Comparison of ENCODE assay signal across 8 cellular contexts in genomic region chr3:194685723-194686413, GRCh38. TPM values are rescaled to one million over a fixed set of nuclear protein-coding genes. Genes with fewer than 3 reads are reported as not detected.
DNase-seq lines count a peak whose midpoint lies in the region; ATAC-seq, FAIRE-seq and TF ChIP-seq lines count a peak whose summit lies in the region.

FAM43A (plus strand) TSS chr3:194685883; CDS start chr3:194686827, 944 bp downstream.

- DNase-seq in CD8-positive, alpha-beta memory T cell, result peak; percentile 22 to 81 (median 68)
- peak; percentile 95 for DNase-seq in MM.1S
- DNase-seq in SJSA1 (ENCODE audit: low read depth in 1 of 2, low spot score in 2 of 2), result peak; percentile 93 to 95
- DNase-seq in activated naive CD4-positive, alpha-beta T cell treated with anti-CD3 and anti-CD28 coated beads for 36 hours, result peak; percentile 74
- DNase-seq in frontal cortex (ENCODE audit: low spot score in 2 of 2), result peak; percentile 83 to 86
- DNase-seq in stromal cell of bone marrow (ENCODE audit: low read depth), result peak; percentile 94

- H3K79me2 ChIP-seq in MM.1S (ENCODE audit: low read length), result no peaks in the 10 kb centered on the region

- H3K4me1 Mint-ChIP-seq in CD8-positive, alpha-beta memory T cell, result peaks cover 46 to 56% (median 54%) of the 10 kb centered on the region in 3 donors
- peaks cover 51% of the 10 kb centered on the region for H3K4me1 Mint-ChIP-seq in activated naive CD4-positive, alpha-beta T cell treated with anti-CD3 and anti-CD28 coated beads for 36 hours (ENCODE audit: low read depth)

- peaks cover 3% of the 10 kb centered on the region; the same call in 1 of the 2 replicates for H3F3A ChIP-seq in MM.1S (ENCODE audit: insufficient read depth, low read length)

- H3K4me3 ChIP-seq in CD8-positive, alpha-beta memory T cell (ENCODE audit: low read length), result peak within 1 kb of the TSS; percentile 78
- H3K4me3 ChIP-seq in MM.1S (ENCODE audit: low read length) (peak within 1 kb of the TSS; percentile 62), SJSA1 (peak within 1 kb of the TSS; percentile 61), neuron (ENCODE audit: low read length) (peak within 1 kb of the TSS; percentile 67)

- H3K9me3 Mint-ChIP-seq in CD8-positive, alpha-beta memory T cell, result no peaks in the 10 kb centered on the region
- no peaks in the 10 kb centered on the region for H3K9me3 Mint-ChIP-seq in activated naive CD4-positive, alpha-beta T cell treated with anti-CD3 and anti-CD28 coated beads for 36 hours

- CTCF ChIA-PET in CD8-positive, alpha-beta memory T cell (lab: Charles Lee), result interaction anchor here (0.7 to 4.1 kb wide), 6 partner anchors 11 to 576 kb away, joined by 3 to 85 read pairs (median 17); partner anchors contain the start of gene LSG1
- CTCF ChIA-PET in activated naive CD4-positive, alpha-beta T cell treated with anti-CD3 and anti-CD28 coated beads for 36 hours (lab: Charles Lee), result interaction anchor here (0.6 to 7.3 kb wide), 7 partner anchors 13 to 585 kb away, joined by 3 to 110 read pairs (median 3); partner anchors contain the start of genes LSG1 and XXYLT1

- H3K27me3 ChIP-seq in CD8-positive, alpha-beta memory T cell (ENCODE audit: insufficient read depth, low read length, poor library complexity, severe bottlenecking), result no peaks in the 10 kb centered on the region
- peaks cover 10% of the 10 kb centered on the region; the same call in 1 of the 2 replicates for H3K27me3 ChIP-seq in MM.1S (replicated peaks; ENCODE audit: insufficient read depth, low read length)
- no peaks in the 10 kb centered on the region for H3K27me3 ChIP-seq in SJSA1 (replicated peaks)
- H3K27me3 ChIP-seq in neuron (ENCODE audit: insufficient read depth, low read length), result peaks cover 15% of the 10 kb centered on the region

- no peaks in the 10 kb centered on the region for H3K9me3 ChIP-seq in CD8-positive, alpha-beta memory T cell (ENCODE audit: low read length)
- H3K9me3 ChIP-seq in MM.1S (replicated peaks; ENCODE audit: insufficient read depth, low read length) (no peaks in the 10 kb centered on the region), SJSA1 (replicated peaks) (no peaks in the 10 kb centered on the region), neuron (ENCODE audit: low read length) (peaks cover 2% of the 10 kb centered on the region)

- H3K27ac Mint-ChIP-seq in CD8-positive, alpha-beta memory T cell, result peak within 1 kb of the TSS; percentile 79 to 95 (median 90)
- peak within 1 kb of the TSS; percentile 21 for H3K27ac Mint-ChIP-seq in activated naive CD4-positive, alpha-beta T cell treated with anti-CD3 and anti-CD28 coated beads for 36 hours

- POLR2A ChIA-PET in CD8-positive, alpha-beta memory T cell (lab: Charles Lee), result interaction anchor here (0.6 to 8.0 kb wide), 5 partner anchors 12 to 865 kb away, joined by 3 to 115 read pairs (median 3); partner anchors contain the start of gene LSG1

- H3K4me3 Mint-ChIP-seq in CD8-positive, alpha-beta memory T cell, result peak within 1 kb of the TSS; percentile 86 to 100 (median 96)
- peak within 1 kb of the TSS; percentile 74 for H3K4me3 Mint-ChIP-seq in activated naive CD4-positive, alpha-beta T cell treated with anti-CD3 and anti-CD28 coated beads for 36 hours

- H3K36me3 ChIP-seq in CD8-positive, alpha-beta memory T cell (ENCODE audit: insufficient read depth, low read length), result no peaks in the 10 kb centered on the region
- no peaks in the 10 kb centered on the region for H3K36me3 ChIP-seq in MM.1S (replicated peaks; ENCODE audit: insufficient read depth, low read length)
- peaks cover 27% of the 10 kb centered on the region for H3K36me3 ChIP-seq in SJSA1
- no peaks in the 10 kb centered on the region for H3K36me3 ChIP-seq in neuron (ENCODE audit: insufficient read depth, low read length)

- intact Hi-C loops in activated naive CD4-positive, alpha-beta T cell treated with anti-CD3 and anti-CD28 coated beads for 36 hours (cut with micrococcal nuclease), result loop anchor here (1.0 to 5.0 kb wide), 2 partner anchors 14 to 206 kb away; partner anchors contain the start of gene LSG1

- H3K27me3 Mint-ChIP-seq in CD8-positive, alpha-beta memory T cell, result peaks cover 2 to 10% of the 10 kb centered on the region in 2 donors
- H3K27me3 Mint-ChIP-seq in activated naive CD4-positive, alpha-beta T cell treated with anti-CD3 and anti-CD28 coated beads for 36 hours (ENCODE audit: low read depth), result peaks cover 22% of the 10 kb centered on the region

- TF ChIP-seq CTCF in MM.1S (IDR thresholded peaks at IDR 0.05; ENCODE audit: low read length), result peak; percentile 28

- no peak for FAIRE-seq in frontal cortex (lab: Jason Lieb, UNC)

- peaks cover 0 to 5% (median 0%) of the 10 kb centered on the region in 3 donors for H3K36me3 Mint-ChIP-seq in CD8-positive, alpha-beta memory T cell
- no peaks in the 10 kb centered on the region for H3K36me3 Mint-ChIP-seq in activated naive CD4-positive, alpha-beta T cell treated with anti-CD3 and anti-CD28 coated beads for 36 hours (ENCODE audit: low read depth)

- peak within 1 kb of the TSS; percentile 55 for H2AFZ ChIP-seq in MM.1S (ENCODE audit: low read length)
- peak within 1 kb of the TSS; percentile 81 for H2AFZ ChIP-seq in neuron (ENCODE audit: low read depth, low read length)

- H3K9me2 ChIP-seq in MM.1S (replicated peaks; ENCODE audit: insufficient read depth, low read length), result no peaks in the 10 kb centered on the region

- peaks cover 37% of the 10 kb centered on the region for H3K4me1 ChIP-seq in CD8-positive, alpha-beta memory T cell (ENCODE audit: insufficient read depth, low read length)
- peaks cover 29% of the 10 kb centered on the region for H3K4me1 ChIP-seq in MM.1S (ENCODE audit: low read length)
- H3K4me1 ChIP-seq in SJSA1 (replicated peaks), result peaks cover 53% of the 10 kb centered on the region
- peaks cover 10% of the 10 kb centered on the region for H3K4me1 ChIP-seq in neuron (ENCODE audit: insufficient read depth, low read length)

- H3K27ac ChIP-seq in CD8-positive, alpha-beta memory T cell (ENCODE audit: low read depth, low read length), result peak within 1 kb of the TSS; percentile 38
- H3K27ac ChIP-seq in MM.1S (ENCODE audit: low read length), result peak within 1 kb of the TSS; percentile 13; the same call in 1 of the 2 replicates
- peak within 1 kb of the TSS; percentile 4; the same call in 1 of the 2 replicates for H3K27ac ChIP-seq in SJSA1

- H3K4me2 ChIP-seq in MM.1S (ENCODE audit: low read depth, low read length), result peak within 1 kb of the TSS; percentile 99

- H4K20me1 ChIP-seq in MM.1S (ENCODE audit: insufficient read depth, low read length), result no peaks in the 10 kb centered on the region

- peak; percentile 37 for ATAC-seq in GM21447 (IDR thresholded peaks at IDR 0.05; ENCODE audit: unreplicated experiment)

- H3K9ac ChIP-seq in MM.1S (ENCODE audit: low read length), result peak within 1 kb of the TSS; percentile 37; the same call in 1 of the 2 replicates

RNA-seq across cellular contexts. Expression of gene FAM43A, which starts in this region (rescaled TPM):
- 10 to 100 TPM; 14.5 to 14.9 TPM for total RNA-seq in CD8-positive, alpha-beta memory T cell
- polyA plus RNA-seq in CD8-positive, alpha-beta memory T cell, result 19.6 TPM
- 14.2 and 17.6 TPM in 2 replicates for total RNA-seq in SJSA1 (2014; rRNA removed; shearing (Covaris generic))
- 1 to 10 TPM; 1.4 to 1.6 TPM for total RNA-seq in activated naive CD4-positive, alpha-beta T cell treated with anti-CD3 and anti-CD28 coated beads for 36 hours
- total RNA-seq in frontal cortex, result 4.5 TPM

Comparison
In these comparisons a context has a peak if more than half of its experiments do, and no peak if none do; other contexts are left out.
1. Peak in every context shown above with its lines: DNase-seq, ATAC-seq, H3K4me3 ChIP-seq and H3K27ac ChIP-seq.